In the genomic region with DNA sequence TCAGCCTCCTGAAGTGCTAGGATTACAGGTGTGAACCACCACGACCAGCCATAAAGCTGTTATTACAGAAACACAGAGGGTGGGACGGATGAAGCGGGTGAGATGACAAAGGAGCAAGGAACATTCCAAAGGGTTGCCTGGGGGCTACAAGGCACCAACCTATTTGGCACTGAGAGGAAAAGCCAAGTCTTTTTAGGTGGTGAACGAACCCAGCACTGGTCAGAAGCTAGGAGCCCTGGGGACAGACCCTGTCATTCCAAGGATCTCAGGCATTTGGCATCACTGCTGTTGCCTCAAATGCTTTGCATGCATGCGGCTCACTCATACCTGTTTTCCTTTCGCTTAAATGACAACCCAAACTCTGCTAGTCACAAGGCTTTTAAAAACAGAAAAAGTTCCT, we compare ENCODE assay signal across 20 cellular contexts. TPM values are rescaled to one million over a fixed set of nuclear protein-coding genes. Genes with fewer than 3 reads are reported as not detected.
"Had no signal": no experiment of that assay in that cellular context is flagged by ENCODE, and none has a peak within 500 bp of the region (broad histone marks: within the 10 kb centered on the region; RNA-seq: fewer than 3 reads in every experiment).

No MANE protein-coding gene starts in this region.

- H3K4me3 ChIP-seq: coronary artery, dorsolateral prefrontal cortex, esophagus muscularis mucosa, gastroesophageal sphincter, heart left ventricle, hepatocyte, left lung, lower lobe of right lung had no signal

- H3K79me2 ChIP-seq: hepatocyte had no signal

- H3K9me3 ChIP-seq: esophagus muscularis mucosa, gastroesophageal sphincter, heart left ventricle, left lung, lower lobe of right lung had no signal

- H2AFZ ChIP-seq: hepatocyte had no signal

- H3K36me3 ChIP-seq: esophagus muscularis mucosa, gastroesophageal sphincter, heart left ventricle, left lung, lower lobe of right lung had no signal

- H3K4me1 ChIP-seq: foreskin keratinocyte, lower lobe of right lung had no signal

- H3K27ac ChIP-seq: coronary artery, dorsolateral prefrontal cortex, esophagus muscularis mucosa, foreskin keratinocyte, gastroesophageal sphincter, heart left ventricle, hepatocyte, left lung, lower lobe of right lung had no signal

- ATAC-seq: foreskin keratinocyte, gastroesophageal sphincter, heart left ventricle, left cardiac atrium, left lung, left ventricle myocardium superior, lower lobe of right lung had no signal

- H3K4me2 ChIP-seq: hepatocyte had no signal

- DNase-seq: dermis blood vessel endothelial cell; dorsolateral prefrontal cortex; effector CD4-positive, alpha-beta T cell; effector memory CD4-positive, alpha-beta T cell; foreskin keratinocyte; heart left ventricle; hypothalamus; immature natural killer cell; left cardiac atrium; left lung; left ventricle myocardium superior; lower lobe of right lung; mesenchymal stem cell; midbrain; naive B cell had no signal

RNA-seq across cellular contexts. Expression of gene MAP7D2, which starts 4.7 kb away (rescaled TPM):
- total RNA-seq: fibroblast of villous mesenchyme had no signal
- polyA plus RNA-seq: immature natural killer cell had no signal
